In genomic region chr1:1782399-1783221, GRCh38 we compare ENCODE assay signal across 9 cellular contexts. TPM values are rescaled to one million over a fixed set of nuclear protein-coding genes. Genes with fewer than 3 reads are reported as not detected.
DNase-seq lines count a peak whose midpoint lies in the region; ATAC-seq and TF ChIP-seq lines count a peak whose summit lies in the region.
"Had no signal": no experiment of that assay in that cellular context is flagged by ENCODE, and none has a peak within 500 bp of the region (broad histone marks: within the 10 kb centered on the region; RNA-seq: fewer than 3 reads in every experiment).

No MANE protein-coding gene starts in this region.

- ATAC-seq in gastroesophageal sphincter (peak; percentile 40), GM18858 (IDR thresholded peaks at IDR 0.05; ENCODE audit: unreplicated experiment) (no peak)

- H3K18ac ChIP-seq in trophoblast cell (ENCODE audit: low read length) = no peak overlapping the region

- no peak overlapping the region for H2BK120ac ChIP-seq in trophoblast cell (ENCODE audit: insufficient read depth, low read length, poor library complexity)

- peaks cover 13% of the 10 kb centered on the region for H3K79me1 ChIP-seq in trophoblast cell (ENCODE audit: low read length)

- H3K4me1 ChIP-seq in gastroesophageal sphincter (peaks cover 4 to 56% (median 43%) of the 10 kb centered on the region in 3 donors), trophoblast cell (ENCODE audit: control insufficient read depth in 1 of 2, insufficient read depth in 2 of 2, low read length in 2 of 2) (peaks cover 9 to 21% of the 10 kb centered on the region in 2 experiments)

- H3K9me3 Mint-ChIP-seq in glutamatergic neuron (ENCODE audit: unreplicated experiment) = peaks cover 24% of the 10 kb centered on the region

- H3K4me1 Mint-ChIP-seq in glutamatergic neuron (ENCODE audit: low read depth, unreplicated experiment) = peaks cover 14% of the 10 kb centered on the region

- TF ChIP-seq CTCF in gastroesophageal sphincter (IDR thresholded peaks at IDR 0.05) (no peak), glutamatergic neuron (IDR thresholded peaks at IDR 0.05; ENCODE audit: partially characterized antibody, unreplicated experiment) (no peak)

- no peak overlapping the region for H4K12ac ChIP-seq in trophoblast cell (ENCODE audit: low read depth, low read length)

- no peaks in the 10 kb centered on the region for H3K36me3 Mint-ChIP-seq in glutamatergic neuron (ENCODE audit: unreplicated experiment)

- peak overlapping the region; percentile 3 for H4K8ac ChIP-seq in trophoblast cell (ENCODE audit: low read depth, low read length)

- peak overlapping the region; percentile 59 for H3K4me2 ChIP-seq in trophoblast cell (ENCODE audit: low read length)

- no peak overlapping the region for H3K23ac ChIP-seq in trophoblast cell (ENCODE audit: low read length)

- no peak overlapping the region for H3K14ac ChIP-seq in trophoblast cell (ENCODE audit: low read length)

- H2BK5ac ChIP-seq in trophoblast cell (ENCODE audit: low read depth, low read length, poor library complexity) = no peak overlapping the region

- H3K27me3 ChIP-seq in gastroesophageal sphincter = no peaks in the 10 kb centered on the region
- no peaks in the 10 kb centered on the region for H3K27me3 ChIP-seq in trophoblast cell (ENCODE audit: insufficient read depth, low read length)

- TF ChIP-seq EP300 in gastroesophageal sphincter (IDR thresholded peaks at IDR 0.05) = no peak

- peak overlapping the region in 3 of 4 donors; percentile 72 to 98 (median 79) for H3K27ac ChIP-seq in gastroesophageal sphincter
- H3K27ac ChIP-seq in trophoblast cell (ENCODE audit: low read depth, low read length) = no peak overlapping the region

- H3K9ac ChIP-seq in trophoblast cell (ENCODE audit: low read length) = no peak overlapping the region
- H3K9ac ChIP-seq: KMS-11 had no signal

- H2AFZ ChIP-seq in trophoblast cell (ENCODE audit: insufficient read depth, low read length, poor library complexity) = no peak overlapping the region

- H3K27ac Mint-ChIP-seq in glutamatergic neuron (ENCODE audit: unreplicated experiment) = no peak overlapping the region

- H3K79me2 ChIP-seq in trophoblast cell (ENCODE audit: control insufficient read depth, insufficient read depth, low read length, poor library complexity) = peaks cover 9% of the 10 kb centered on the region

- no peak overlapping the region for H3K4me3 Mint-ChIP-seq in glutamatergic neuron (ENCODE audit: unreplicated experiment)

- H3K4me3 ChIP-seq in gastroesophageal sphincter (peak overlapping the region in 1 of 2 donors; percentile 36), trophoblast cell (ENCODE audit: low read depth, low read length) (no peak overlapping the region)

- H3K27me3 Mint-ChIP-seq in glutamatergic neuron (ENCODE audit: unreplicated experiment) = peaks cover 24% of the 10 kb centered on the region

- 3 to 6% methylated on average over 5 to 6 of the region's 36 CpGs for WGBS in gastroesophageal sphincter (ENCODE audit: low coverage in 1 of 2), 2 donors
- no CpG with 5 or more reads among the region's 36 CpGs for WGBS in trophoblast cell (ENCODE audit: extremely low coverage, insufficient coverage, insufficient read length)

- H4K91ac ChIP-seq in trophoblast cell (ENCODE audit: low read depth, low read length) = no peak overlapping the region

- H3K9me3 ChIP-seq in gastroesophageal sphincter = no peaks in the 10 kb centered on the region
- H3K9me3 ChIP-seq in trophoblast cell (ENCODE audit: insufficient read depth, low read depth, low read length) = peaks cover 2% of the 10 kb centered on the region

- H2AK5ac ChIP-seq in trophoblast cell (ENCODE audit: low read length) = no peak overlapping the region

- DNase-seq in DMS53 (lab: John Stamatoyannopoulos, UW) (peak; percentile 92), NCI-H1105 treated with DMSO at 0.1 percent for 48 hours (lab: John Stamatoyannopoulos, UW) (peak; percentile 71), trophoblast cell (peak in 1 of 2 donors; percentile 59), glutamatergic neuron (no peak), NCI-H524 (lab: John Stamatoyannopoulos, UW) (no peak)
- DNase-seq in activated T-cell treated with anti-CD3 and anti-CD28 coated beads, Interleukin-2, amount 50 U/mL, for 48 hours = peak; percentile 46 to 53

- no peak overlapping the region for H2BK12ac ChIP-seq in trophoblast cell (ENCODE audit: low read length)

- H3K36me3 ChIP-seq in gastroesophageal sphincter (peaks cover 0 to 33% of the 10 kb centered on the region in 2 donors), trophoblast cell (ENCODE audit: control insufficient read depth in 1 of 2, insufficient read depth in 2 of 2, low read length in 2 of 2) (peaks cover 20 to 31% of the 10 kb centered on the region in 2 experiments)

- TF ChIP-seq POLR2A in gastroesophageal sphincter (IDR thresholded peaks at IDR 0.05) = no peak

- H3K4ac ChIP-seq in trophoblast cell (ENCODE audit: low read depth, low read length) = no peak overlapping the region

RNA-seq across cellular contexts. Expression of gene NADK, which starts 4.3 kb away (rescaled TPM):
- total RNA-seq in gastroesophageal sphincter = 10 to 100 TPM; 69.8 to 82.5 (median 73.8) TPM
- 38.9 and 41.2 TPM in 2 replicates for polyA plus RNA-seq in trophoblast cell (2013)
- total RNA-seq in glutamatergic neuron (ENCODE audit: unreplicated experiment) = 66.0 TPM

RNA-seq across cellular contexts. Expression of gene CDK11A, which starts 58.5 kb away (rescaled TPM):
- total RNA-seq in gastroesophageal sphincter (10 to 100 TPM; 10.8 to 53.4 (median 23.8) TPM), glutamatergic neuron (ENCODE audit: unreplicated experiment) (62.8 TPM)
- polyA plus RNA-seq in trophoblast cell (2013) = 32.6 and 35.0 TPM in 2 replicates

Comparison
In these comparisons a context has a peak if more than half of its experiments do, and no peak if none do; other contexts are left out.
1. DNase-seq: peak in DMS53 (single experiment), NCI-H1105 treated with DMSO at 0.1 percent for 48 hours (single experiment) and activated T-cell treated with anti-CD3 and anti-CD28 coated beads, Interleukin-2, amount 50 U/mL, for 48 hours (2 of 2); none in glutamatergic neuron (single experiment) and NCI-H524 (0 of 2).